In genomic region chrX:153580700-153581386, GRCh38 we compare ENCODE assay signal across 17 cellular contexts. TPM values are rescaled to one million over a fixed set of nuclear protein-coding genes. Genes with fewer than 3 reads are reported as not detected.
DNase-seq lines count a peak whose midpoint lies in the region; ATAC-seq and TF ChIP-seq lines count a peak whose summit lies in the region.
"Had no signal": no experiment of that assay in that cellular context is flagged by ENCODE, and none has a peak within 500 bp of the region (broad histone marks: within the 10 kb centered on the region; RNA-seq: fewer than 3 reads in every experiment).

No MANE protein-coding gene starts in this region.

- peak; percentile 5 for TF ChIP-seq CTCF in HFF-Myc (IDR thresholded peaks at IDR 0.05; ENCODE audit: low read depth, low read length, missing control alignments)

- H3K4me1 Mint-ChIP-seq in activated CD4-positive, alpha-beta T cell treated with anti-CD3 and anti-CD28 coated beads for 36 hours = peaks cover 19% of the 10 kb centered on the region

- CTCF ChIA-PET in activated CD4-positive, alpha-beta T cell treated with anti-CD3 and anti-CD28 coated beads for 36 hours (lab: Charles Lee) = no interaction called here

- peaks cover 5% of the 10 kb centered on the region for H3K36me3 Mint-ChIP-seq in activated CD4-positive, alpha-beta T cell treated with anti-CD3 and anti-CD28 coated beads for 36 hours (ENCODE audit: low read depth)

- POLR2A ChIA-PET in activated CD4-positive, alpha-beta T cell treated with anti-CD3 and anti-CD28 coated beads for 36 hours (lab: Charles Lee) = no interaction called here

- ATAC-seq in activated CD4-positive, alpha-beta T cell treated with anti-CD3 and anti-CD28 coated beads for 36 hours = no peak
- ATAC-seq in GM21576 (IDR thresholded peaks at IDR 0.05; ENCODE audit: unreplicated experiment) = no peak
- ATAC-seq: activated T-cell treated with anti-CD3 and anti-CD28 coated beads, Interleukin-2, amount 50 U/mL, for 4 hours; psoas muscle; upper lobe of right lung had no signal

- no peak overlapping the region for H3K4me3 Mint-ChIP-seq in activated CD4-positive, alpha-beta T cell treated with anti-CD3 and anti-CD28 coated beads for 36 hours
- H3K4me3 Mint-ChIP-seq: activated T-cell treated with anti-CD3 and anti-CD28 coated beads, Interleukin-2, amount 50 U/mL, for 4 hours had no signal

- no peaks in the 10 kb centered on the region for H3K9me3 Mint-ChIP-seq in activated CD4-positive, alpha-beta T cell treated with anti-CD3 and anti-CD28 coated beads for 36 hours (ENCODE audit: low read depth)
- H3K9me3 Mint-ChIP-seq: activated T-cell treated with anti-CD3 and anti-CD28 coated beads, Interleukin-2, amount 50 U/mL, for 4 hours had no signal

- intact Hi-C loops in activated CD4-positive, alpha-beta T cell treated with anti-CD3 and anti-CD28 coated beads for 36 hours (cut with DNase I, micrococcal nuclease) = no loop called here

- no peak overlapping the region for H3K4me3 ChIP-seq in HFF-Myc (replicated peaks; ENCODE audit: low read depth, low read length)
- H3K4me3 ChIP-seq: GM23248, psoas muscle, upper lobe of right lung had no signal

- DNase-seq in activated CD4-positive, alpha-beta T cell treated with anti-CD3 and anti-CD28 coated beads for 36 hours = peak; percentile 20
- no peak for DNase-seq in activated CD4-positive, alpha-beta T cell treated with anti-CD3 and anti-CD28 coated beads, Interleukin-2, amount 50 U/mL, for 1 hour
- DNase-seq in HFF-Myc (ENCODE audit: extremely low read depth, low read depth) = no peak
- DNase-seq in UCSD-AML1 (lab: John Stamatoyannopoulos, UW; ENCODE audit: unreplicated experiment) = peak; percentile 49
- peak; percentile 60 for DNase-seq in iPS-NIHi7 (ENCODE audit: extremely low spot score)
- DNase-seq in NCI-H69 (lab: John Stamatoyannopoulos, UW) = no peak
- no peak for DNase-seq in NCI-H2081 (lab: John Stamatoyannopoulos, UW)
- DNase-seq: activated CD4-positive, CD25-positive, alpha-beta regulatory T cell; activated T-cell treated with anti-CD3 and anti-CD28 coated beads, Interleukin-2, amount 50 U/mL, for 4 hours; DMS79; effector CD4-positive, alpha-beta T cell; GM23248; NCI-H1436 treated with DMSO at 0.1 percent for 48 hours; psoas muscle; stimulated activated CD4-positive, alpha-beta T cell treated with anti-CD3 and anti-CD28 coated beads, Interleukin-1b, Interleukin-23, amount 100 ng/mL, for 48 hours; upper lobe of right lung had no signal

- H3K27ac Mint-ChIP-seq in activated CD4-positive, alpha-beta T cell treated with anti-CD3 and anti-CD28 coated beads for 36 hours = no peak overlapping the region

- H3K27me3 Mint-ChIP-seq in activated CD4-positive, alpha-beta T cell treated with anti-CD3 and anti-CD28 coated beads for 36 hours = no peaks in the 10 kb centered on the region

RNA-seq across cellular contexts. Expression of gene CCNQ, which starts 18.1 kb away (rescaled TPM):
- 10 to 100 TPM; 13.9 to 14.7 TPM for total RNA-seq in activated CD4-positive, alpha-beta T cell treated with anti-CD3 and anti-CD28 coated beads for 36 hours

Comparison
In these comparisons a context has a peak if more than half of its experiments do, and no peak if none do; other contexts are left out.
1. DNase-seq: peak in activated CD4-positive, alpha-beta T cell treated with anti-CD3 and anti-CD28 coated beads for 36 hours (single experiment), UCSD-AML1 (single experiment) and iPS-NIHi7 (single experiment); none in activated CD4-positive, alpha-beta T cell treated with anti-CD3 and anti-CD28 coated beads, Interleukin-2, amount 50 U/mL, for 1 hour (single experiment), HFF-Myc (single experiment), NCI-H69 (single experiment) and NCI-H2081 (0 of 2).